Comparison of ENCODE assay signal across 8 cellular contexts in genomic region chr10:102713814-102714620, GRCh38. TPM values are rescaled to one million over a fixed set of nuclear protein-coding genes. Genes with fewer than 3 reads are reported as not detected.
DNase-seq lines count a peak whose midpoint lies in the region; ATAC-seq and TF ChIP-seq lines count a peak whose summit lies in the region.

Gene ARL3 (minus strand): TSS chr10:102714397. CDS start chr10:102714275, 122 bp downstream.

- no peak for TF ChIP-seq EP300 in Ishikawa (IDR thresholded peaks at IDR 0.05; ENCODE audit: borderline replicate concordance)

- H3K4me3 ChIP-seq in esophagus (ENCODE audit: low read depth in 1 of 2, low read length in 2 of 2) (peak within 1 kb of the TSS; percentile 68 to 92), mucosa of stomach (ENCODE audit: low read length) (peak within 1 kb of the TSS; percentile 98)

- H3K36me3 ChIP-seq in esophagus (ENCODE audit: control insufficient read depth in 2 of 2, insufficient read depth in 2 of 2, low read length in 1 of 2) (no peaks in the 10 kb centered on the region), mucosa of stomach (ENCODE audit: control insufficient read depth, insufficient read depth, low read length) (no peaks in the 10 kb centered on the region)

- no peaks in the 10 kb centered on the region for H3K9me3 ChIP-seq in esophagus (ENCODE audit: control insufficient read depth in 2 of 2, insufficient read depth in 1 of 2, low read depth in 1 of 2, low read length in 1 of 2)
- H3K9me3 ChIP-seq in mucosa of stomach (ENCODE audit: control insufficient read depth, low read length): no peaks in the 10 kb centered on the region

- peak; percentile 70 for ATAC-seq in GM21576 (IDR thresholded peaks at IDR 0.05; ENCODE audit: unreplicated experiment)

- 0 to 1% methylated on average over 59 to 62 of the region's 62 CpGs for WGBS in esophagus, 2 donors

- H3K27ac ChIP-seq in esophagus (ENCODE audit: low read depth in 2 of 2, low read length in 1 of 2): peak within 1 kb of the TSS; percentile 66 to 93

- H3K4me1 ChIP-seq in esophagus (ENCODE audit: control insufficient read depth in 2 of 2, insufficient read depth in 2 of 2, low read length in 1 of 2) (peaks cover 0 to 2% of the 10 kb centered on the region in 2 donors), mucosa of stomach (ENCODE audit: control insufficient read depth, insufficient read depth, low read length) (peaks cover 10% of the 10 kb centered on the region)

- H3K27me3 ChIP-seq in esophagus (ENCODE audit: control insufficient read depth in 1 of 2, insufficient read depth in 2 of 2, low read length in 2 of 2) (no peaks in the 10 kb centered on the region), mucosa of stomach (ENCODE audit: control insufficient read depth, insufficient read depth, low read length) (no peaks in the 10 kb centered on the region)

- TF ChIP-seq RAD21 in Ishikawa (IDR thresholded peaks at IDR 0.05; ENCODE audit: low read depth): no peak

- H3K9ac ChIP-seq in mucosa of stomach (ENCODE audit: low read length): peak within 1 kb of the TSS; percentile 78

- peak; percentile 99 for DNase-seq in DMS53 (lab: John Stamatoyannopoulos, UW)
- DNase-seq in OCI-M2 (lab: John Stamatoyannopoulos, UW; ENCODE audit: unreplicated experiment): peak; percentile 95
- peak; percentile 94 for DNase-seq in activated T-cell treated with anti-CD3 and anti-CD28 coated beads, Interleukin-2, amount 50 U/mL, for 1 hour
- DNase-seq in stimulated activated CD8-positive, alpha-beta memory T cell treated with anti-CD3 and anti-CD28 coated beads, Interleukin-4, amount 100 ng/mL, for 48 hours: peak; percentile 98

TF ChIP-seq in Ishikawa, 13 proteins besides CTCF, POLR2A, EP300 and RAD21:
- TF ChIP-seq ZBTB7A (IDR thresholded peaks at IDR 0.05; ENCODE audit: low read depth): peak; percentile 99
- TF ChIP-seq FOXM1 (IDR thresholded peaks at IDR 0.05; ENCODE audit: borderline replicate concordance, low read depth): no peak
- TF ChIP-seq MAX (IDR thresholded peaks at IDR 0.05): no peak; the same call in 1 of the 2 replicates
- no peak for TF ChIP-seq YY1 (IDR thresholded peaks at IDR 0.05; ENCODE audit: low read depth)
- 0 out of 2 replicates have a peak, but pooled peaks have one; percentile 14 for TF ChIP-seq TCF12 (IDR thresholded peaks at IDR 0.05; ENCODE audit: low read depth)
- no peak for TF ChIP-seq CEBPB (IDR thresholded peaks at IDR 0.05)
- TF ChIP-seq NFIC (IDR thresholded peaks at IDR 0.05): 0 out of 2 replicates have a peak, but pooled peaks have one; percentile 19
- TF ChIP-seq TAF1 (IDR thresholded peaks at IDR 0.05; ENCODE audit: low read depth): 0 out of 2 replicates have a peak, but pooled peaks have one; percentile 33
- TF ChIP-seq EGR1 (IDR thresholded peaks at IDR 0.05): peak; percentile 97
- TF ChIP-seq REST (IDR thresholded peaks at IDR 0.05; ENCODE audit: low read depth): no peak
- TF ChIP-seq CREB1 (IDR thresholded peaks at IDR 0.05; ENCODE audit: low read depth): no peak
- peak; percentile 93 for TF ChIP-seq USF1 (IDR thresholded peaks at IDR 0.05)

RNA-seq across cellular contexts. Expression of gene ARL3, which starts in this region (rescaled TPM):
- polyA plus RNA-seq in esophagus: 1 to 10 TPM; 2.2 to 4.6 TPM

Comparison
In these comparisons a context has a peak if more than half of its experiments do, and no peak if none do; other contexts are left out.
1. Peak in every context shown above with its lines: DNase-seq, ATAC-seq, H3K4me3 ChIP-seq and H3K27ac ChIP-seq.